Comparison of ENCODE assay signal across 16 cellular contexts in the genomic region with DNA sequence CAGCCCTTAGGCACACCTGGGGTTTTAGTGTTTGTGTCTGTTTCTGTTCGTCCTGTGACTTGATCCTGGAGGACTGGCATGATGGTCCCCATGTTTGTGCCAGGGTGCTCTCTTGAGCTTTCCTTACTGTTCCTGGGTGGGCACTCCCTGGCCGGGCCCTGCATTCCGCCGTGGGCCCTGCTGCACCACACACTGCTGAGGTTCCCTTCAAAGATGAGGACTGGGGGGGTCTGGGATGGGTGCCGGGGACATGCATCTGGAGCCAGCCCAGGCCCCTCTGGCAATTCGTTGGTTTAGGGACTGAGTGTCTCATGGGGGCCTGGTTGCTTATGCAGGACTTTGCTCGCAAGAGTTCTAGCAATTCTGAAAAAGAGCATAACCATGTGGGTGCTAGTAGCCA.
"Had no signal": no experiment of that assay in that cellular context is flagged by ENCODE, and none has a peak within 500 bp of the region (broad histone marks: within the 10 kb centered on the region; RNA-seq: fewer than 3 reads in every experiment).

No MANE protein-coding gene starts in this region.

- H3K27me3 ChIP-seq: cardiac muscle cell, colonic mucosa, pancreas, SJSA1, tibial nerve had no signal

- H3K4me3 ChIP-seq: cardiac muscle cell, colonic mucosa, pancreas, SJSA1, tibial nerve had no signal

- H3K36me3 Mint-ChIP-seq: activated naive CD8-positive, alpha-beta T cell treated with anti-CD3 and anti-CD28 coated beads, Interleukin-2, amount 10 ng/mL, durations not matched to agents 7 days and 5 days; immature natural killer cell had no signal

- H3K36me3 ChIP-seq: cardiac muscle cell, colonic mucosa, pancreas, tibial nerve had no signal

- H3K9me3 ChIP-seq: colonic mucosa, pancreas, SJSA1, tibial nerve had no signal

- DNase-seq: activated CD4-positive, alpha-beta T cell treated with anti-CD3 and anti-CD28 coated beads for 4 hours; activated CD8-positive, alpha-beta memory T cell treated with anti-CD3 and anti-CD28 coated beads, Interleukin-2, amount 50 U/mL, for 4 hours; activated naive CD8-positive, alpha-beta T cell treated with anti-CD3 and anti-CD28 coated beads, Interleukin-2, amount 10 ng/mL, durations not matched to agents 7 days and 5 days; aorta; effector CD4-positive, alpha-beta T cell; immature natural killer cell; mammary epithelial cell; nephron progenitor cell; T1000 had no signal

- H3K27ac ChIP-seq: cardiac muscle cell, colonic mucosa, epithelial cell of prostate, pancreas, SJSA1 had no signal

- H3K9me3 Mint-ChIP-seq: activated CD8-positive, alpha-beta T cell treated with anti-CD3 and anti-CD28 coated beads for 36 hours; activated naive CD8-positive, alpha-beta T cell treated with anti-CD3 and anti-CD28 coated beads, Interleukin-2, amount 10 ng/mL, durations not matched to agents 7 days and 5 days; immature natural killer cell; nephron progenitor cell had no signal

- H3K4me3 Mint-ChIP-seq: activated CD8-positive, alpha-beta T cell treated with anti-CD3 and anti-CD28 coated beads for 36 hours; activated naive CD8-positive, alpha-beta T cell treated with anti-CD3 and anti-CD28 coated beads, Interleukin-2, amount 10 ng/mL, durations not matched to agents 7 days and 5 days; immature natural killer cell; nephron progenitor cell had no signal

- H3K27ac Mint-ChIP-seq: activated CD8-positive, alpha-beta T cell treated with anti-CD3 and anti-CD28 coated beads for 36 hours; activated naive CD8-positive, alpha-beta T cell treated with anti-CD3 and anti-CD28 coated beads, Interleukin-2, amount 10 ng/mL, durations not matched to agents 7 days and 5 days; immature natural killer cell; nephron progenitor cell had no signal
